In genomic region chr22:50540352-50540751, GRCh38 we compare ENCODE assay signal across 1 cellular context.
TF ChIP-seq lines count a peak whose summit lies in the region.

No MANE protein-coding gene starts in this region.

TF ChIP-seq in IMR-90, 13 proteins besides CTCF, POLR2A, EP300 and RAD21:
- TF ChIP-seq RFX5 (IDR thresholded peaks at IDR 0.05; ENCODE audit: low read depth, low read length) (no peak), SMC3 (IDR thresholded peaks at IDR 0.05; ENCODE audit: low read depth, low read length) (no peak), NFE2L2 (IDR thresholded peaks at IDR 0.05; ENCODE audit: low read depth, low read length) (no peak), FOS (IDR thresholded peaks at IDR 0.05; ENCODE audit: low read depth, low read length) (no peak), MXI1 (IDR thresholded peaks at IDR 0.05; ENCODE audit: borderline replicate concordance, low read depth, low read length) (no peak), MAFK (IDR thresholded peaks at IDR 0.05; ENCODE audit: low read depth, low read length) (no peak), USF2 (IDR thresholded peaks at IDR 0.05; ENCODE audit: low read depth, low read length) (no peak), BHLHE40 (IDR thresholded peaks at IDR 0.05; ENCODE audit: low read depth, low read length) (no peak), CEBPB (IDR thresholded peaks at IDR 0.05; ENCODE audit: low read depth, low read length) (no peak), RCOR1 (IDR thresholded peaks at IDR 0.05; ENCODE audit: insufficient replicate concordance, low read length) (no peak), MAZ (IDR thresholded peaks at IDR 0.05; ENCODE audit: borderline replicate concordance, low read depth, low read length) (no peak), CHD1 (IDR thresholded peaks at IDR 0.05; ENCODE audit: low read depth, low read length) (no peak), ELK1 (IDR thresholded peaks at IDR 0.05; ENCODE audit: borderline replicate concordance, low read depth, low read length) (no peak)
TF ChIP-seq in IMR-90: peak in this region for 0.
